ENCODE assay signal across 8 cellular contexts in the genomic region with DNA sequence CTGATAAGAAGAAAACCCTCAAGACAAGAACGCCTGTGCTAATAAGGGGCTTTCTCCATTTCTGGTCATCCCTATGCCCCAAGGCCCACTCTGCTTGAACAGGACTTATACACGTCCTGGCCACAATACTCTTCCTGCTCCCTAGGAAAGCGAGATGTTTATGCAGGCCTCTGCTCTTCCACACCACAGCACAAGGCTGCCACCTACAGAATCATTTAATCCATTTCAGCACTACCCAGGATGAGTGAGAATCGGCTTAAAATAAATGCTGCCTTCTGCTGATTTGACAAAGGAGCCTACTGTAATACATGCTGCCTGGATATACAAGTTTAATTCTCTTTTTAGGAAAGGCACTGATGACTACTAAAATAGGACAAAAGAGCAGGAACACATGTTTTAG. TPM values are rescaled to one million over a fixed set of nuclear protein-coding genes. Genes with fewer than 3 reads are reported as not detected.
DNase-seq lines count a peak whose midpoint lies in the region; ATAC-seq lines count a peak whose summit lies in the region.

No MANE protein-coding gene starts in this region.

- H3K27ac Mint-ChIP-seq in activated T-helper 2 cell treated with anti-CD3 and anti-CD28 coated beads, Interferon-gamma antibody, Interleukin-2, Interleukin-4, amounts not matched to agents 10 μg/mL and 5 μg/mL and 100 μg/mL, durations not matched to agents 14 hours and 24 hours and 36 hours, result no peak overlapping the region

- no peaks in the 10 kb centered on the region for H3K27me3 Mint-ChIP-seq in activated T-helper 2 cell treated with anti-CD3 and anti-CD28 coated beads, Interferon-gamma antibody, Interleukin-2, Interleukin-4, amounts not matched to agents 10 μg/mL and 5 μg/mL and 100 μg/mL, durations not matched to agents 14 hours and 24 hours and 36 hours (ENCODE audit: low read depth)

- H3K36me3 Mint-ChIP-seq in activated T-helper 2 cell treated with anti-CD3 and anti-CD28 coated beads, Interferon-gamma antibody, Interleukin-2, Interleukin-4, amounts not matched to agents 10 μg/mL and 5 μg/mL and 100 μg/mL, durations not matched to agents 14 hours and 24 hours and 36 hours (ENCODE audit: low read depth), result no peaks in the 10 kb centered on the region

- no peaks in the 10 kb centered on the region for H3K9me3 Mint-ChIP-seq in activated T-helper 2 cell treated with anti-CD3 and anti-CD28 coated beads, Interferon-gamma antibody, Interleukin-2, Interleukin-4, amounts not matched to agents 10 μg/mL and 5 μg/mL and 100 μg/mL, durations not matched to agents 14 hours and 24 hours and 36 hours

- DNase-seq in DMS 273 (lab: John Stamatoyannopoulos, UW; ENCODE audit: unreplicated experiment) (peak; percentile 70), HuH-7 (ENCODE audit: low spot score) (peak; percentile 20), SK-MEL-5 (ENCODE audit: low read depth, low spot score) (peak; percentile 89), foreskin melanocyte (peak; percentile 79), pulmonary artery endothelial cell (ENCODE audit: low read depth, low spot score) (peak; percentile 63)
- DNase-seq in activated T-helper 2 cell treated with anti-CD3 and anti-CD28 coated beads, Interferon-gamma antibody, Interleukin-2, Interleukin-4, amounts not matched to agents 10 μg/mL and 5 μg/mL and 100 μg/mL, durations not matched to agents 14 hours and 24 hours and 36 hours (ENCODE audit: low spot score), result no peak
- DNase-seq in activated CD4-positive, alpha-beta T cell treated with anti-CD3 and anti-CD28 coated beads, Interleukin-2, amount 50 U/mL, for 48 hours, result no peak

- no peak overlapping the region for H3K4me3 Mint-ChIP-seq in activated T-helper 2 cell treated with anti-CD3 and anti-CD28 coated beads, Interferon-gamma antibody, Interleukin-2, Interleukin-4, amounts not matched to agents 10 μg/mL and 5 μg/mL and 100 μg/mL, durations not matched to agents 14 hours and 24 hours and 36 hours (ENCODE audit: low read depth)

- no peak for ATAC-seq in HG03520 (IDR thresholded peaks at IDR 0.05; ENCODE audit: unreplicated experiment)

- intact Hi-C loops in activated T-helper 2 cell treated with anti-CD3 and anti-CD28 coated beads, Interferon-gamma antibody, Interleukin-2, Interleukin-4, amounts not matched to agents 10 μg/mL and 5 μg/mL and 100 μg/mL, durations not matched to agents 14 hours and 24 hours and 36 hours (cut with micrococcal nuclease), result no loop called here

- peaks cover 4% of the 10 kb centered on the region for H3K4me1 Mint-ChIP-seq in activated T-helper 2 cell treated with anti-CD3 and anti-CD28 coated beads, Interferon-gamma antibody, Interleukin-2, Interleukin-4, amounts not matched to agents 10 μg/mL and 5 μg/mL and 100 μg/mL, durations not matched to agents 14 hours and 24 hours and 36 hours (ENCODE audit: low read depth)

- in situ Hi-C loops in SK-MEL-5 (cut with HindIII; ENCODE audit: low pct_unique_long_range_greater_than_20kb, low sequenced_read_pairs), result no loop called here

RNA-seq across cellular contexts. Expression of gene FRRS1, which starts 29.4 kb away (rescaled TPM):
- 7.6 and 8.9 TPM in 2 replicates for total RNA-seq in SK-MEL-5 (2014; rRNA removed; shearing (Covaris generic))
- polyA plus RNA-seq in SK-MEL-5 (2015; cell fraction: cytosol; rRNA removed), result 3.0 and 4.6 TPM in 2 replicates
- 5.3 and 7.3 TPM in 2 replicates for polyA plus RNA-seq in SK-MEL-5 (2015; cell fraction: nucleus; rRNA removed)
- 1.4 and 3.0 TPM in 2 replicates for total RNA-seq in pulmonary artery endothelial cell
- total RNA-seq in activated T-helper 2 cell treated with anti-CD3 and anti-CD28 coated beads, Interferon-gamma antibody, Interleukin-2, Interleukin-4, amounts not matched to agents 10 μg/mL and 5 μg/mL and 100 μg/mL, durations not matched to agents 14 hours and 24 hours and 36 hours, result 0.85 and 1.2 TPM in 2 replicates

Comparison
In these comparisons a context has a peak if more than half of its experiments do, and no peak if none do; other contexts are left out.
1. DNase-seq: peak in DMS 273 (single experiment), HuH-7 (single experiment), SK-MEL-5 (single experiment), foreskin melanocyte (single experiment) and pulmonary artery endothelial cell (single experiment); none in activated T-helper 2 cell treated with anti-CD3 and anti-CD28 coated beads, Interferon-gamma antibody, Interleukin-2, Interleukin-4, amounts not matched to agents 10 μg/mL and 5 μg/mL and 100 μg/mL, durations not matched to agents 14 hours and 24 hours and 36 hours (single experiment) and activated CD4-positive, alpha-beta T cell treated with anti-CD3 and anti-CD28 coated beads, Interleukin-2, amount 50 U/mL, for 48 hours (0 of 2).